In genomic region chr3:9933561-9934234, GRCh38 we compare ENCODE assay signal across 8 cellular contexts. TPM values are rescaled to one million over a fixed set of nuclear protein-coding genes. Genes with fewer than 3 reads are reported as not detected.
DNase-seq lines count a peak whose midpoint lies in the region; ATAC-seq and TF ChIP-seq lines count a peak whose summit lies in the region.

Gene CRELD1 (plus strand): TSS chr3:9933834. CDS start chr3:9934439, 605 bp downstream.

- CTCF ChIA-PET in Calu3 (lab: Charles Lee): interaction anchor here (0.5 to 1.9 kb wide), 4 partner anchors 13 to 71 kb away, joined by 4 to 20 read pairs (median 8); no protein-coding TSS in a partner anchor

- H3K4me3 ChIP-seq in HUES64 (ENCODE audit: low read length) (peak within 1 kb of the TSS; percentile 73), mononuclear cell (ENCODE audit: low read length) (peak within 1 kb of the TSS; percentile 79)

- H3K27ac ChIP-seq in HUES64 (ENCODE audit: low read depth, low read length): peak within 1 kb of the TSS; percentile 62; the same call in 1 of the 2 replicates

- H3K4me3 Mint-ChIP-seq in Calu3 (ENCODE audit: low read depth, unreplicated experiment): peak within 1 kb of the TSS; percentile 93

- BruUV-seq in Calu3 (replicated peaks; lab: Mats Ljungman, UMichigan): TSS peak; percentile 69

- peak within 1 kb of the TSS; percentile 75 for H3K9ac ChIP-seq in HUES64 (ENCODE audit: low read depth, low read length)

- peaks cover 36% of the 10 kb centered on the region for H3K36me3 Mint-ChIP-seq in Calu3 (ENCODE audit: insufficient read depth, unreplicated experiment)

- ATAC-seq in GM21390 (IDR thresholded peaks at IDR 0.05; ENCODE audit: unreplicated experiment): peak; percentile 85

- 1% methylated on average over 50 of the region's 50 CpGs for WGBS in HUES64

- H3K9me3 ChIP-seq in HUES64 (ENCODE audit: insufficient read depth, low read depth, low read length) (no peaks in the 10 kb centered on the region), mononuclear cell (ENCODE audit: low read depth, low read length) (no peaks in the 10 kb centered on the region)

- intact Hi-C loops in Calu3 (cut with micrococcal nuclease; ENCODE audit: unreplicated experiment): loop anchor here (2.0 to 5.0 kb wide), 2 partner anchors 35 to 86 kb away; no protein-coding TSS in a partner anchor

- H3K27me3 Mint-ChIP-seq in Calu3 (ENCODE audit: unreplicated experiment): no peaks in the 10 kb centered on the region

- no peaks in the 10 kb centered on the region for H3K9me3 Mint-ChIP-seq in Calu3 (ENCODE audit: low read depth, unreplicated experiment)

- peaks cover 4% of the 10 kb centered on the region; the same call in 1 of the 2 replicates for H3K36me3 ChIP-seq in HUES64 (ENCODE audit: insufficient read depth, low read length)

- no peaks in the 10 kb centered on the region for H3K27me3 ChIP-seq in HUES64 (ENCODE audit: insufficient read depth, low read length)
- no peaks in the 10 kb centered on the region for H3K27me3 ChIP-seq in mononuclear cell (ENCODE audit: insufficient read depth, low read length)

- TF ChIP-seq CTCF in Calu3 (IDR thresholded peaks at IDR 0.05; ENCODE audit: unreplicated experiment): no peak

- H3K27ac Mint-ChIP-seq in Calu3 (ENCODE audit: unreplicated experiment): peak within 1 kb of the TSS; percentile 95

- H3K4me1 ChIP-seq in HUES64 (ENCODE audit: insufficient read depth, low read length) (no peaks in the 10 kb centered on the region), mononuclear cell (ENCODE audit: insufficient read depth, low read length) (peaks cover 33% of the 10 kb centered on the region)

- peaks cover 15% of the 10 kb centered on the region for H3K4me1 Mint-ChIP-seq in Calu3 (ENCODE audit: low read depth, unreplicated experiment)

- DNase-seq in Calu3 (peak; percentile 97), OCI-M1 (lab: John Stamatoyannopoulos, UW) (peak; percentile 99), activated T-cell treated with anti-CD3 and anti-CD28 coated beads for 1 hour (ENCODE audit: low read depth) (peak; percentile 95), epidermal melanocyte (ENCODE audit: insufficient read length, low spot score) (peak; percentile 81)
- peak; percentile 95 to 96 for DNase-seq in stimulated activated CD8-positive, alpha-beta memory T cell treated with anti-CD3 and anti-CD28 coated beads, Interleukin-2, amount 100 ng/mL, for 48 hours (ENCODE audit: low read depth in 2 of 2)

RNA-seq across cellular contexts. Expression of gene CRELD1, which starts in this region (rescaled TPM):
- total RNA-seq in Calu3 (2022) (23.2 and 25.4 TPM in 2 replicates), mononuclear cell (7.2 TPM)
- polyA plus RNA-seq in HUES64 (2013, experiment 1 of 2): 7.8 TPM
- 9.8 TPM for polyA plus RNA-seq in HUES64 (2013, experiment 2 of 2)

Comparison
In these comparisons a context has a peak if more than half of its experiments do, and no peak if none do; other contexts are left out.
1. Peak in every context shown above with its lines: DNase-seq, ATAC-seq, H3K4me3 ChIP-seq and H3K27ac ChIP-seq.